ENCODE assay signal across 9 cellular contexts in the genomic region with DNA sequence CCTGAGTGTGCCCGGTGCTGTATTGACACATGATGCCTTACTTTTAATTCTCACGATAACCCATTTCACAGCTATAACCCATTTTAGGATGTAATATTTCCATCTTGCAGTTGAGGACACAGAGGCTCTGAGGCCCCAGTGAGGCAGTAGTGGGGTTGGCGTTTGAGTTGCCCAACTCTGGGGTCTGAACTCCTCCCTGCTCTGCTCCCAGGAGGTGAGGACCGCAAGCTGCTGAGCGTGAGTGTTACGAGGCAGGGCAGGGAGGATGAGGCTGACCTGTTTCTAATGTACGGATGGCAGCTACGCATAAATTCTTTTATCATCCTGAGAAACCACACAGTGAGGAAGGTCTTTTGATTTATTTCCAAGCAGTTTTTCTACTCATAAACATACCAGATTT. TPM values are rescaled to one million over a fixed set of nuclear protein-coding genes. Genes with fewer than 3 reads are reported as not detected.
DNase-seq lines count a peak whose midpoint lies in the region; ATAC-seq lines count a peak whose summit lies in the region.
"Had no signal": no experiment of that assay in that cellular context is flagged by ENCODE, and none has a peak within 500 bp of the region (broad histone marks: within the 10 kb centered on the region; RNA-seq: fewer than 3 reads in every experiment).

No MANE protein-coding gene starts in this region.

- ATAC-seq in activated naive CD8-positive, alpha-beta T cell treated with anti-CD3 and anti-CD28 coated beads, Interleukin-2, amount 10 ng/mL, durations not matched to agents 7 days and 5 days (ENCODE audit: low read depth), result no peak
- no peak for ATAC-seq in HG02970 (IDR thresholded peaks at IDR 0.05; ENCODE audit: low FRiP score, unreplicated experiment)

- H3K27ac ChIP-seq in layer of hippocampus (ENCODE audit: low read depth, low read length) (peak overlapping the region; percentile 100), temporal lobe (ENCODE audit: low read depth, low read length) (peak overlapping the region; percentile 100)

- H3K27me3 ChIP-seq in layer of hippocampus (ENCODE audit: control insufficient read depth, insufficient read depth, low read length), result no peaks in the 10 kb centered on the region

- H3K4me3 Mint-ChIP-seq in activated T-cell treated with anti-CD3 and anti-CD28 coated beads, Interleukin-2, amount 50 U/mL, for 24 hours, result no peak overlapping the region
- no peak overlapping the region for H3K4me3 Mint-ChIP-seq in activated naive CD8-positive, alpha-beta T cell treated with anti-CD3 and anti-CD28 coated beads, Interleukin-2, amount 10 ng/mL, durations not matched to agents 7 days and 5 days

- DNase-seq in activated T-cell treated with anti-CD3 and anti-CD28 coated beads, Interleukin-2, amount 50 U/mL, for 24 hours, result no peak
- DNase-seq in activated T-cell treated with anti-CD3 and anti-CD28 coated beads, Interleukin-2, amount 50 U/mL, for 1 hour, result no peak
- no peak for DNase-seq in activated naive CD8-positive, alpha-beta T cell treated with anti-CD3 and anti-CD28 coated beads, Interleukin-2, amount 10 ng/mL, durations not matched to agents 7 days and 5 days
- DNase-seq in G401 (ENCODE audit: low spot score), result no peak
- DNase-seq in RKO (ENCODE audit: low spot score), result no peak
- DNase-seq: NCI-H1105 treated with DMSO at 0.1 percent for 48 hours had no signal

- H3K36me3 Mint-ChIP-seq in activated T-cell treated with anti-CD3 and anti-CD28 coated beads, Interleukin-2, amount 50 U/mL, for 24 hours (ENCODE audit: low read depth), result peaks cover 66% of the 10 kb centered on the region
- peaks cover 20% of the 10 kb centered on the region for H3K36me3 Mint-ChIP-seq in activated naive CD8-positive, alpha-beta T cell treated with anti-CD3 and anti-CD28 coated beads, Interleukin-2, amount 10 ng/mL, durations not matched to agents 7 days and 5 days

- peak overlapping the region; percentile 67 for H3K27ac Mint-ChIP-seq in activated T-cell treated with anti-CD3 and anti-CD28 coated beads, Interleukin-2, amount 50 U/mL, for 24 hours
- H3K27ac Mint-ChIP-seq in activated naive CD8-positive, alpha-beta T cell treated with anti-CD3 and anti-CD28 coated beads, Interleukin-2, amount 10 ng/mL, durations not matched to agents 7 days and 5 days, result peak overlapping the region; percentile 83

- in situ Hi-C loops in G401 (cut with HindIII; ENCODE audit: low sequenced_read_pairs), result no loop called here

- POLR2A ChIA-PET in activated naive CD8-positive, alpha-beta T cell treated with anti-CD3 and anti-CD28 coated beads, Interleukin-2, amount 10 ng/mL, durations not matched to agents 7 days and 5 days (lab: Charles Lee), result interaction anchor here (0.5 to 1.0 kb wide), 3 partner anchors 9 to 44 kb away, joined by 3 to 6 read pairs (median 5); no protein-coding TSS in a partner anchor

- no peaks in the 10 kb centered on the region for H3K9me3 Mint-ChIP-seq in activated T-cell treated with anti-CD3 and anti-CD28 coated beads, Interleukin-2, amount 50 U/mL, for 24 hours
- no peaks in the 10 kb centered on the region for H3K9me3 Mint-ChIP-seq in activated naive CD8-positive, alpha-beta T cell treated with anti-CD3 and anti-CD28 coated beads, Interleukin-2, amount 10 ng/mL, durations not matched to agents 7 days and 5 days

- peaks cover 57% of the 10 kb centered on the region for H3K4me1 Mint-ChIP-seq in activated T-cell treated with anti-CD3 and anti-CD28 coated beads, Interleukin-2, amount 50 U/mL, for 24 hours (ENCODE audit: low read depth)
- peaks cover 27% of the 10 kb centered on the region for H3K4me1 Mint-ChIP-seq in activated naive CD8-positive, alpha-beta T cell treated with anti-CD3 and anti-CD28 coated beads, Interleukin-2, amount 10 ng/mL, durations not matched to agents 7 days and 5 days

- no peaks in the 10 kb centered on the region for H3K27me3 Mint-ChIP-seq in activated T-cell treated with anti-CD3 and anti-CD28 coated beads, Interleukin-2, amount 50 U/mL, for 24 hours
- no peaks in the 10 kb centered on the region for H3K27me3 Mint-ChIP-seq in activated naive CD8-positive, alpha-beta T cell treated with anti-CD3 and anti-CD28 coated beads, Interleukin-2, amount 10 ng/mL, durations not matched to agents 7 days and 5 days

RNA-seq across cellular contexts. Expression of gene LRRC8A, which starts 11.4 kb away (rescaled TPM):
- 10 to 100 TPM; 24.1 to 25.9 TPM for total RNA-seq in activated naive CD8-positive, alpha-beta T cell treated with anti-CD3 and anti-CD28 coated beads, Interleukin-2, amount 10 ng/mL, durations not matched to agents 7 days and 5 days
- total RNA-seq in temporal lobe, result 19.9 TPM
- 19.6 and 38.7 TPM in 2 replicates for total RNA-seq in G401 (2014; rRNA removed; shearing (Covaris generic))

RNA-seq across cellular contexts. Expression of gene KYAT1, which starts 11.6 kb away (rescaled TPM):
- total RNA-seq in activated naive CD8-positive, alpha-beta T cell treated with anti-CD3 and anti-CD28 coated beads, Interleukin-2, amount 10 ng/mL, durations not matched to agents 7 days and 5 days, result 10 to 100 TPM; 14.9 to 16.3 TPM
- 9.1 TPM for total RNA-seq in temporal lobe
- total RNA-seq in G401 (2014; rRNA removed; shearing (Covaris generic)), result 10.5 and 14.8 TPM in 2 replicates

RNA-seq across cellular contexts. Expression of gene PHYHD1, which starts 27.4 kb away (rescaled TPM):
- 1 to 10 TPM; 1.4 to 1.6 TPM for total RNA-seq in activated naive CD8-positive, alpha-beta T cell treated with anti-CD3 and anti-CD28 coated beads, Interleukin-2, amount 10 ng/mL, durations not matched to agents 7 days and 5 days
- 1.2 TPM for total RNA-seq in temporal lobe
- total RNA-seq in G401 (2014; rRNA removed; shearing (Covaris generic)), result 13.8 and 17.6 TPM in 2 replicates

RNA-seq across cellular contexts. Expression of gene DOLK, which starts 54.0 kb away (rescaled TPM):
- 1 to 10 TPM; 9.4 to 9.5 TPM for total RNA-seq in activated naive CD8-positive, alpha-beta T cell treated with anti-CD3 and anti-CD28 coated beads, Interleukin-2, amount 10 ng/mL, durations not matched to agents 7 days and 5 days
- total RNA-seq in temporal lobe, result 7.1 TPM
- total RNA-seq in G401 (2014; rRNA removed; shearing (Covaris generic)), result 33.7 and 38.6 TPM in 2 replicates

RNA-seq across cellular contexts. Expression of gene NUP188, which starts 54.1 kb away (rescaled TPM):
- total RNA-seq in activated naive CD8-positive, alpha-beta T cell treated with anti-CD3 and anti-CD28 coated beads, Interleukin-2, amount 10 ng/mL, durations not matched to agents 7 days and 5 days, result 10 to 100 TPM; 64.2 to 65.3 TPM
- total RNA-seq in temporal lobe, result 24.8 TPM
- total RNA-seq in G401 (2014; rRNA removed; shearing (Covaris generic)), result 33.2 and 68.6 TPM in 2 replicates
